26 cellular contexts compared by ENCODE assay signal in the genomic region with DNA sequence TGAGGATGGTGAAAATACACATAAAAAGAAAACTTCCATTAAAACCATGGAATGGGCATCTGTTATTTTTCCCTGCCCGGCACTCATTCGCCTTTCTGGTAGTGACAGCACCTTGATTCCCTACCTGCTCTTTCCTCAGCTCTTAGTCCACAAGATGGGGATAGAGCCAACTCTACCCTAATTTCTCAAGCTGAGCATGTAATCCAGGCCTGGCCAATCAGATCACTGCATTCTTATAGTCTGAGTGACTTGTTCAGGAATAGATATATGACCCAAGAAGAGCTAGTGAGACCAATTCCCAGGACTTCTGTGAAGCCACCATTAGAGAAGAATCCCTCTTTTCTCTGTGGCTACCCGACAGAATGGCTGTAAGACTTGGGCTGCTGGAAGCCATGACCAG. TPM values are rescaled to one million over a fixed set of nuclear protein-coding genes. Genes with fewer than 3 reads are reported as not detected.
DNase-seq lines count a peak whose midpoint lies in the region; ATAC-seq and TF ChIP-seq lines count a peak whose summit lies in the region.
"Had no signal": no experiment of that assay in that cellular context is flagged by ENCODE, and none has a peak within 500 bp of the region (broad histone marks: within the 10 kb centered on the region; RNA-seq: fewer than 3 reads in every experiment).

No MANE protein-coding gene starts in this region.

- no peak overlapping the region for H3K9ac ChIP-seq in BLaER1
- H3K9ac ChIP-seq: SK-N-SH had no signal

- H3K4me3 ChIP-seq in BLaER1 (no peak overlapping the region), H7 (ENCODE audit: insufficient read depth, low read depth, low read length) (no peak overlapping the region)
- H3K4me3 ChIP-seq: MG63 had no signal

- peaks cover 12% of the 10 kb centered on the region; the same call in 1 of the 2 replicates for H4K20me1 ChIP-seq in BLaER1

- peak; percentile 39 for DNase-seq in H7
- DNase-seq in SK-MEL-5 (ENCODE audit: low read depth, low spot score), result peak; percentile 16
- DNase-seq in foreskin keratinocyte, result no peak
- DNase-seq in stimulated activated naive CD4-positive, alpha-beta T cell (lab: John Stamatoyannopoulos, UW), result no peak
- no peak for DNase-seq in RKO (ENCODE audit: low spot score)
- no peak for DNase-seq in hepatic stellate cell (ENCODE audit: low spot score)
- DNase-seq: 8988T; ACHN; BE2C; CD4-positive, CD25-positive, alpha-beta regulatory T cell; GDM1; KBM-7; MG63; NCI-H2029; NCI-H446; NCI-H526; NCI-H82; NK-92 treated with Interleukin-12 subunit alpha and Interleukin-12 subunit beta, amount 100 ng/mL, for 24 hours; PC-3; SHP77 treated with DMSO at 0.1 percent for 48 hours; SK-N-SH; SW 1271 had no signal

- TF ChIP-seq CTCF in foreskin keratinocyte (conservative IDR thresholded peaks at IDR 0.05), result peak; percentile 15

- H3K4me1 ChIP-seq in BLaER1 (peaks cover 63% of the 10 kb centered on the region), foreskin keratinocyte (no peaks in the 10 kb centered on the region)

- ATAC-seq in foreskin keratinocyte (no peak), HG02610 (IDR thresholded peaks at IDR 0.05; ENCODE audit: unreplicated experiment) (no peak)
- ATAC-seq: PC-3 had no signal

- H3K4me2 ChIP-seq in BLaER1, result peak overlapping the region; percentile 92
- H3K4me2 ChIP-seq: SK-N-SH had no signal

- no peaks in the 10 kb centered on the region for H3K27me3 ChIP-seq in BLaER1
- no peaks in the 10 kb centered on the region for H3K27me3 ChIP-seq in H7 (ENCODE audit: control insufficient read depth, insufficient read depth, low read length)
- no peaks in the 10 kb centered on the region for H3K27me3 ChIP-seq in foreskin keratinocyte
- H3K27me3 ChIP-seq: BE2C, MG63 had no signal

- H3K9me3 ChIP-seq in BLaER1, result peaks cover 3% of the 10 kb centered on the region; the same call in 1 of the 2 replicates
- H3K9me3 ChIP-seq: BE2C, MG63, SK-N-SH had no signal

- in situ Hi-C loops in SK-MEL-5 (cut with HindIII; ENCODE audit: low pct_unique_long_range_greater_than_20kb, low sequenced_read_pairs), result no loop called here

- H3K36me3 ChIP-seq in BLaER1, result no peaks in the 10 kb centered on the region
- no peaks in the 10 kb centered on the region for H3K36me3 ChIP-seq in H7 (replicated peaks; ENCODE audit: control insufficient read depth, insufficient read depth, low read length)
- H3K36me3 ChIP-seq: BE2C, MG63 had no signal

- no peak overlapping the region for H3K27ac ChIP-seq in BLaER1
- no peak overlapping the region for H3K27ac ChIP-seq in foreskin keratinocyte

RNA-seq across cellular contexts. Expression of a gene that starts 58.1 kb away (rescaled TPM):
- not detected in 2 replicates for total RNA-seq in H7 (2014; rRNA removed; shearing (Covaris generic))
- total RNA-seq in SK-MEL-5 (2014; rRNA removed; shearing (Covaris generic)), result not detected in 2 replicates
- polyA plus RNA-seq in SK-MEL-5 (2015; cell fraction: cytosol; rRNA removed), result not detected in 2 replicates
- not detected in 2 replicates for polyA plus RNA-seq in SK-MEL-5 (2015; cell fraction: nucleus; rRNA removed)
- total RNA-seq in foreskin keratinocyte, result 0.10 and 0.14 TPM in 2 replicates
- polyA plus RNA-seq in foreskin keratinocyte, result not detected in 2 replicates
- total RNA-seq: CD4-positive, CD25-positive, alpha-beta regulatory T cell; H4; RPMI7951 had no signal
- polyA plus RNA-seq: CD4-positive, CD25-positive, alpha-beta regulatory T cell had no signal

Comparison
In these comparisons a context has a peak if more than half of its experiments do, and no peak if none do; other contexts are left out.
1. DNase-seq: peak in H7 (single experiment) and SK-MEL-5 (single experiment); none in foreskin keratinocyte (0 of 2), stimulated activated naive CD4-positive, alpha-beta T cell (0 of 6), RKO (single experiment) and hepatic stellate cell (single experiment).